In the genomic region with DNA sequence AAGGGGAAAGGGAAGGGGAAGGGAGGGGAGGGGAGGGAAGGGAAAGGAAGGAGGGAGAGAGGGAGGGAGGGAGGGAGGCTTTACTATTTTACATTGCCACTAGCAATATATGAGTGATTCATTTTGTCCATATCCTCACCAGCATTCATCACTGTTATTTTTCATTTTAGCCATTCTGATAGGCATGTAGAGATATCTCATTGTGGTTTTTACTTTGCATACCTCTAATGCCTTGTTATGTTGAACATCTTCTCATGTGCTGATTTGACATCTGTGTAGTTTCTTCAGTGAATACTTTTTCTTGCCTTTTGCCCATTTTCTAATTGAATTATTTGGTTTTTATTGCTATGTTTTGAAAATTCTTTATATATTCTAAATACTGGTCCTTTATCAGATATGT, we compare ENCODE assay signal across 24 cellular contexts. TPM values are rescaled to one million over a fixed set of nuclear protein-coding genes. Genes with fewer than 3 reads are reported as not detected.
DNase-seq lines count a peak whose midpoint lies in the region; ATAC-seq and TF ChIP-seq lines count a peak whose summit lies in the region.
"Had no signal": no experiment of that assay in that cellular context is flagged by ENCODE, and none has a peak within 500 bp of the region (broad histone marks: within the 10 kb centered on the region; RNA-seq: fewer than 3 reads in every experiment).

No MANE protein-coding gene starts in this region.

- no peaks in the 10 kb centered on the region for H3K36me3 Mint-ChIP-seq in MCF 10A (ENCODE audit: insufficient read depth, unreplicated experiment)
- no peaks in the 10 kb centered on the region for H3K36me3 Mint-ChIP-seq in activated naive CD4-positive, alpha-beta T cell treated with anti-CD3 and anti-CD28 coated beads for 36 hours (ENCODE audit: low read depth)
- H3K36me3 Mint-ChIP-seq: CD4-positive, CD25-positive, alpha-beta regulatory T cell had no signal

- H4K20me1 ChIP-seq in mammary epithelial cell (ENCODE audit: insufficient read depth, low read length) (no peaks in the 10 kb centered on the region), SK-N-SH (ENCODE audit: insufficient read depth) (no peaks in the 10 kb centered on the region)
- H4K20me1 ChIP-seq: BLaER1 had no signal

- H3F3A ChIP-seq in SK-N-SH (replicated peaks; ENCODE audit: insufficient read depth) = no peaks in the 10 kb centered on the region

- H3K9me3 Mint-ChIP-seq in MCF 10A (ENCODE audit: unreplicated experiment) = no peaks in the 10 kb centered on the region
- H3K9me3 Mint-ChIP-seq in activated naive CD4-positive, alpha-beta T cell treated with anti-CD3 and anti-CD28 coated beads for 36 hours = peaks cover 5% of the 10 kb centered on the region

- H3K79me2 ChIP-seq in mammary epithelial cell (ENCODE audit: insufficient read depth, low read length) = no peaks in the 10 kb centered on the region
- no peaks in the 10 kb centered on the region for H3K79me2 ChIP-seq in SK-N-SH (ENCODE audit: insufficient read depth)

- H3K4me3 Mint-ChIP-seq in MCF 10A (ENCODE audit: unreplicated experiment) = no peak overlapping the region
- no peak overlapping the region for H3K4me3 Mint-ChIP-seq in activated naive CD4-positive, alpha-beta T cell treated with anti-CD3 and anti-CD28 coated beads for 36 hours
- H3K4me3 Mint-ChIP-seq: CD4-positive, CD25-positive, alpha-beta regulatory T cell had no signal

- H3K27me3 ChIP-seq in mammary epithelial cell (ENCODE audit: insufficient read depth, low read length) = peaks cover 12% of the 10 kb centered on the region
- H3K27me3 ChIP-seq in SK-N-SH (ENCODE audit: insufficient read depth) = peaks cover 16% of the 10 kb centered on the region; the same call in 1 of the 2 replicates
- H3K27me3 ChIP-seq: BLaER1 had no signal

- no peak for ATAC-seq in GM21515 (IDR thresholded peaks at IDR 0.05; ENCODE audit: unreplicated experiment)

- CTCF ChIA-PET in mammary epithelial cell (lab: Charles Lee; ENCODE audit: low non-redundant PET) = no interaction called here
- CTCF ChIA-PET in MCF 10A (lab: Yijun Ruan, JAX) = interaction anchor here (1.2 kb wide), 1 partner anchor 18 kb away, joined by 6 read pairs; no protein-coding TSS in a partner anchor
- CTCF ChIA-PET in SK-N-SH (lab: Yijun Ruan, JAX) = interaction anchor here (0.7 kb wide), 1 partner anchor 18 kb away, joined by 3 read pairs; no protein-coding TSS in a partner anchor
- CTCF ChIA-PET in activated naive CD4-positive, alpha-beta T cell treated with anti-CD3 and anti-CD28 coated beads for 36 hours (lab: Charles Lee) = interaction anchor here (0.6 kb wide), 1 partner anchor 839 kb away, joined by 3 read pairs; no protein-coding TSS in a partner anchor

- TF ChIP-seq RAD21 in SK-N-SH (IDR thresholded peaks at IDR 0.05; ENCODE audit: low read length) = no peak

- H3K9me3 ChIP-seq in mammary epithelial cell (replicated peaks; ENCODE audit: insufficient read depth, low read length) (no peaks in the 10 kb centered on the region), SK-N-SH (0 out of 2 replicates have a peak, but pooled peaks cover 4% of the 10 kb centered on the region)

- peak; percentile 9 for DNase-seq in mammary epithelial cell
- no peak for DNase-seq in MCF 10A (ENCODE audit: unreplicated experiment)
- DNase-seq in SK-N-SH = no peak
- peak; percentile 33 for DNase-seq in choroid plexus epithelial cell (ENCODE audit: low read depth)
- DNase-seq in epidermal melanocyte (ENCODE audit: insufficient read length, low spot score) = no peak
- DNase-seq in activated naive CD4-positive, alpha-beta T cell treated with anti-CD3 and anti-CD28 coated beads for 36 hours = no peak
- DNase-seq: ACHN; CD4-positive, CD25-positive, alpha-beta regulatory T cell; DMS153; DND-41; GM23248; H7; MM.1S; NCI-H1048; NCI-H1417; NCI-H1694; NCI-H2081 treated with DMSO at 0.1 percent for 48 hours; NCI-H2171; NCI-H524; NCI-H748 treated with DMSO at 0.1 percent for 48 hours; SIG-M5 had no signal

- H3K27ac Mint-ChIP-seq in MCF 10A (ENCODE audit: low read depth, unreplicated experiment) = no peak overlapping the region
- H3K27ac Mint-ChIP-seq in activated naive CD4-positive, alpha-beta T cell treated with anti-CD3 and anti-CD28 coated beads for 36 hours = no peak overlapping the region
- H3K27ac Mint-ChIP-seq: CD4-positive, CD25-positive, alpha-beta regulatory T cell had no signal

- peaks cover 61% of the 10 kb centered on the region for H3K27me3 Mint-ChIP-seq in MCF 10A (ENCODE audit: insufficient read depth, unreplicated experiment)
- H3K27me3 Mint-ChIP-seq in activated naive CD4-positive, alpha-beta T cell treated with anti-CD3 and anti-CD28 coated beads for 36 hours (ENCODE audit: low read depth) = peaks cover 35% of the 10 kb centered on the region

- H3K27ac ChIP-seq in mammary epithelial cell (ENCODE audit: insufficient read depth, low read depth, low read length) (no peak overlapping the region), SK-N-SH (ENCODE audit: low read depth in 2 of 2, low read length in 1 of 2) (no peak overlapping the region)
- H3K27ac ChIP-seq: 22Rv1, BLaER1, GM23248 had no signal

- H3K9me2 ChIP-seq in SK-N-SH = no peaks in the 10 kb centered on the region

- dilution Hi-C loops in mammary epithelial cell (cut with HindIII; ENCODE audit: low sequenced_read_pairs) = no loop called here

- BruUV-seq in mammary epithelial cell (replicated peaks; lab: Mats Ljungman, UMichigan) = no TSS peak
- BruUV-seq in MCF 10A (replicated peaks; lab: Mats Ljungman, UMichigan) = no TSS peak

- H3K4me3 ChIP-seq in mammary epithelial cell (replicated peaks in 1 of 3; ENCODE audit: insufficient read depth in 1 of 3, low read depth in 2 of 3, low read length in 3 of 3) = no peak overlapping the region
- no peak overlapping the region for H3K4me3 ChIP-seq in SK-N-SH (ENCODE audit: low read depth in 2 of 2, low read length in 1 of 2)
- H3K4me3 ChIP-seq in choroid plexus epithelial cell (ENCODE audit: low read depth, low read length) = no peak overlapping the region
- H3K4me3 ChIP-seq: BLaER1, GM23248 had no signal

- TF ChIP-seq CTCF in mammary epithelial cell (conservative IDR thresholded peaks at IDR 0.05 in 1 of 2, IDR thresholded peaks at IDR 0.05 in 1 of 2; ENCODE audit: extremely low read depth in 1 of 2, insufficient read depth in 1 of 2, low read depth in 1 of 2, low read length in 2 of 2) (no peak), MCF 10A (IDR thresholded peaks at IDR 0.05; ENCODE audit: unreplicated experiment) (no peak), SK-N-SH (IDR thresholded peaks at IDR 0.05) (no peak), choroid plexus epithelial cell (conservative IDR thresholded peaks at IDR 0.05; ENCODE audit: low read depth, low read length) (no peak)

- POLR2A ChIA-PET in MCF 10A (lab: Yijun Ruan, JAX) (no interaction called here), SK-N-SH (lab: Yijun Ruan, JAX) (no interaction called here)

- H3K4me1 ChIP-seq in mammary epithelial cell (ENCODE audit: insufficient read depth, low read length) = no peaks in the 10 kb centered on the region
- peaks cover 0 to 4% of the 10 kb centered on the region in 2 experiments; a peak in 1 of 4 replicates for H3K4me1 ChIP-seq in SK-N-SH (ENCODE audit: control insufficient read depth in 1 of 2, insufficient read depth in 2 of 2, low read depth in 1 of 2, low read length in 1 of 2)
- H3K4me1 ChIP-seq: BLaER1 had no signal

- H3K9ac ChIP-seq in mammary epithelial cell (ENCODE audit: insufficient read depth, low read length) (no peak overlapping the region), SK-N-SH (no peak overlapping the region)
- H3K9ac ChIP-seq: BLaER1, GM23248 had no signal

- in situ Hi-C loops in mammary epithelial cell (cut with MboI; ENCODE audit: low sequenced_read_pairs in 2 of 2) = no loop called here

- peak in 1 of 2 experiments; percentile 31; a peak in 1 of 4 replicates for TF ChIP-seq EP300 in SK-N-SH (IDR thresholded peaks at IDR 0.05; ENCODE audit: borderline replicate concordance in 1 of 2, low read depth in 1 of 2, low read length in 1 of 2)

- H3K4me2 ChIP-seq in mammary epithelial cell (ENCODE audit: insufficient read depth, low read depth, low read length) (no peak overlapping the region), SK-N-SH (no peak overlapping the region; the same call in 1 of the 2 replicates)
- H3K4me2 ChIP-seq: BLaER1 had no signal

- H2AFZ ChIP-seq in mammary epithelial cell (ENCODE audit: low read depth, low read length) (no peak overlapping the region), SK-N-SH (ENCODE audit: low read depth) (no peak overlapping the region)
- H2AFZ ChIP-seq: GM23248 had no signal

- intact Hi-C loops in mammary epithelial cell (cut with micrococcal nuclease) = no loop called here
- intact Hi-C loops in MCF 10A (cut with micrococcal nuclease) = no loop called here
- intact Hi-C loops in activated naive CD4-positive, alpha-beta T cell treated with anti-CD3 and anti-CD28 coated beads for 36 hours (cut with micrococcal nuclease) = no loop called here

- H3K4me1 Mint-ChIP-seq in MCF 10A (ENCODE audit: insufficient read depth, unreplicated experiment) = no peaks in the 10 kb centered on the region
- peaks cover 5% of the 10 kb centered on the region for H3K4me1 Mint-ChIP-seq in activated naive CD4-positive, alpha-beta T cell treated with anti-CD3 and anti-CD28 coated beads for 36 hours (ENCODE audit: low read depth)

- H3K36me3 ChIP-seq in mammary epithelial cell (ENCODE audit: insufficient read depth, low read length) (no peaks in the 10 kb centered on the region), SK-N-SH (replicated peaks in 1 of 2; ENCODE audit: control insufficient read depth in 1 of 2, insufficient read depth in 2 of 2, low read length in 1 of 2) (no peaks in the 10 kb centered on the region)
- H3K36me3 ChIP-seq: BLaER1 had no signal

TF ChIP-seq in SK-N-SH, 30 proteins besides CTCF, POLR2A, EP300 and RAD21 (continues in another document):
- TF ChIP-seq TCF12 (IDR thresholded peaks at IDR 0.05) (peak; percentile 69), EZH2phosphoT487 (IDR thresholded peaks at IDR 0.05; ENCODE audit: borderline replicate concordance, low read depth) (no peak)

RNA-seq across cellular contexts. Expression of a gene that starts 52.7 kb away (rescaled TPM):
- 10 to 100 TPM; 22.3 to 25.4 TPM for total RNA-seq in mammary epithelial cell
- polyA plus RNA-seq in mammary epithelial cell = 7.4 TPM
- 25.9 TPM for polyA minus RNA-seq in mammary epithelial cell
- 27.7 and 30.2 TPM in 2 replicates for total RNA-seq in MCF 10A (2022)
- polyA plus RNA-seq in SK-N-SH (2012; rRNA removed) = 8.4 and 10.3 TPM in 2 replicates
- 8.2 and 9.4 TPM in 2 replicates for polyA plus RNA-seq in SK-N-SH (2012; cell fraction: cytosol; rRNA removed)
- polyA plus RNA-seq in SK-N-SH (2012; cell fraction: nucleus; rRNA removed) = 6.7 and 8.0 TPM in 2 replicates
- total RNA-seq in activated naive CD4-positive, alpha-beta T cell treated with anti-CD3 and anti-CD28 coated beads for 36 hours = 10 to 100 TPM; 11.0 to 12.0 TPM

RNA-seq across cellular contexts. Expression of a gene that starts 55.5 kb away (rescaled TPM):
- total RNA-seq in mammary epithelial cell (100 to 1,000 TPM; 183 to 196 TPM), MCF 10A (2022) (109 and 133 TPM in 2 replicates)
- polyA plus RNA-seq in mammary epithelial cell (400 TPM), SK-N-SH (2012; rRNA removed) (466 and 562 TPM in 2 replicates)
- polyA minus RNA-seq in mammary epithelial cell = 182 TPM
- 342 and 432 TPM in 2 replicates for polyA plus RNA-seq in SK-N-SH (2012; cell fraction: cytosol; rRNA removed)
- polyA plus RNA-seq in SK-N-SH (2012; cell fraction: nucleus; rRNA removed) = 291 and 294 TPM in 2 replicates
- total RNA-seq in activated naive CD4-positive, alpha-beta T cell treated with anti-CD3 and anti-CD28 coated beads for 36 hours = 100 to 1,000 TPM; 109 to 115 TPM

Comparison
In these comparisons a context has a peak if more than half of its experiments do, and no peak if none do; other contexts are left out.
1. DNase-seq: peak in mammary epithelial cell (single experiment) and choroid plexus epithelial cell (single experiment); none in MCF 10A (single experiment), SK-N-SH (single experiment), epidermal melanocyte (single experiment) and activated naive CD4-positive, alpha-beta T cell treated with anti-CD3 and anti-CD28 coated beads for 36 hours (single experiment).